In genomic region chr12:51392556-51393237, GRCh38 we compare ENCODE assay signal across 8 cellular contexts. TPM values are rescaled to one million over a fixed set of nuclear protein-coding genes. Genes with fewer than 3 reads are reported as not detected.
DNase-seq lines count a peak whose midpoint lies in the region; ATAC-seq and TF ChIP-seq lines count a peak whose summit lies in the region.

No MANE protein-coding gene starts in this region.

- peak overlapping the region; percentile 88 to 99 (median 96) for H3K4me3 Mint-ChIP-seq in IgD-negative memory B cell
- peak overlapping the region; percentile 77 for H3K4me3 Mint-ChIP-seq in mesothelial cell of epicardium

- no peaks in the 10 kb centered on the region for H3K27me3 Mint-ChIP-seq in IgD-negative memory B cell
- H3K27me3 Mint-ChIP-seq in mesothelial cell of epicardium (ENCODE audit: low read depth), result peaks cover 31% of the 10 kb centered on the region

- H3K9me3 Mint-ChIP-seq in IgD-negative memory B cell (no peaks in the 10 kb centered on the region), mesothelial cell of epicardium (no peaks in the 10 kb centered on the region)

- no peak for ATAC-seq in HG03442 (IDR thresholded peaks at IDR 0.05; ENCODE audit: unreplicated experiment)

- H3K27ac ChIP-seq in brain microvascular endothelial cell, result no peak overlapping the region

- H3K27ac Mint-ChIP-seq in IgD-negative memory B cell, result peak overlapping the region; percentile 95 to 98 (median 96)
- peak overlapping the region; percentile 81 for H3K27ac Mint-ChIP-seq in mesothelial cell of epicardium

- peak overlapping the region; percentile 20 for H3K4me3 ChIP-seq in brain microvascular endothelial cell (ENCODE audit: low read depth, low read length)

- in situ Hi-C loops in brain microvascular endothelial cell (cut with HindIII; ENCODE audit: low pct_ligation_motif_present, low sequenced_read_pairs), result no loop called here

- no peaks in the 10 kb centered on the region for H3K36me3 ChIP-seq in brain microvascular endothelial cell (replicated peaks)

- peaks cover 45 to 50% (median 48%) of the 10 kb centered on the region in 3 donors for H3K4me1 Mint-ChIP-seq in IgD-negative memory B cell
- H3K4me1 Mint-ChIP-seq in mesothelial cell of epicardium, result peaks cover 53% of the 10 kb centered on the region

- TF ChIP-seq CTCF in brain microvascular endothelial cell (IDR thresholded peaks at IDR 0.05; ENCODE audit: low read depth, low read length, missing control alignments), result no peak
- no peak for TF ChIP-seq CTCF in mesothelial cell of epicardium (IDR thresholded peaks at IDR 0.05; ENCODE audit: unreplicated experiment)

- DNase-seq in stimulated activated CD4-positive, alpha-beta T cell treated with anti-CD3 and anti-CD28 coated beads, Interleukin-4, amount 100 ng/mL, for 1 hour, result peak; percentile 32
- no peak for DNase-seq in stimulated activated CD4-positive, alpha-beta T cell treated with anti-CD3 and anti-CD28 coated beads, Interleukin-12 subunit alpha, Interleukin-12 subunit beta, amount 100 ng/mL, for 4 hours
- DNase-seq in brain microvascular endothelial cell, result no peak
- peak in 1 of 2 experiments; percentile 49 for DNase-seq in mesothelial cell of epicardium (ENCODE audit: low spot score in 2 of 2, unreplicated experiment in 2 of 2)
- DNase-seq in NCI-H128 (lab: John Stamatoyannopoulos, UW; ENCODE audit: unreplicated experiment), result no peak
- DNase-seq in OCI-M2 (lab: John Stamatoyannopoulos, UW; ENCODE audit: unreplicated experiment), result no peak

- no peaks in the 10 kb centered on the region for H3K27me3 ChIP-seq in brain microvascular endothelial cell (replicated peaks)

- H3K36me3 Mint-ChIP-seq in IgD-negative memory B cell (no peaks in the 10 kb centered on the region), mesothelial cell of epicardium (no peaks in the 10 kb centered on the region)

RNA-seq across cellular contexts. Expression of gene GALNT6, which starts 1.5 kb away (rescaled TPM):
- polyA plus RNA-seq in IgD-negative memory B cell, result 4.6 TPM
- total RNA-seq in mesothelial cell of epicardium, result 12.8 to 14.3 TPM (median 13.8 TPM) in 3 replicates

RNA-seq across cellular contexts. Expression of gene SLC4A8, which starts 31.9 kb away (rescaled TPM):
- 0.53 TPM for polyA plus RNA-seq in IgD-negative memory B cell
- total RNA-seq in mesothelial cell of epicardium, result 17.5 to 21.2 TPM (median 17.6 TPM) in 3 replicates

RNA-seq across cellular contexts. Expression of gene CELA1, which starts 46.2 kb away (rescaled TPM):
- polyA plus RNA-seq in IgD-negative memory B cell, result 0.58 TPM
- not detected in 3 replicates for total RNA-seq in mesothelial cell of epicardium
